15 cellular contexts compared by ENCODE assay signal in the genomic region with DNA sequence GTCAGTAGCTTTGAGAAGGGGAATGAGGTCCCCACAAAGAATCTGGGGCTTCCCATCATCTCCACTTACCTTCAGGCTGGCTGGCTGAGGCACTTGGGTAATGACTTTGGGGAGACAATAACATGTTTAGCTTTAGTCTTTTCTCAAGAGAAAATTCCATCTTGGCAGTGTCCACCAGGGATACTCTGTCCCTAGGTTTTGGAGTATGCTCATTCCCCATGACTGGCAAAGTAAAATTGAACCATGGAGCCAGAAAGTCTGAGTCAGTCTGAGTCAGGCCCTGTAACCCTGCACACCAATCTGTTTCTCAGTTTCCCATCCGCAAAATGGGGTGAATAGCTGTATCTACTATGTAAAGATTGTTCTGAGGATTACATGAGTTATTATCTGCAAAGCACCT. TPM values are rescaled to one million over a fixed set of nuclear protein-coding genes. Genes with fewer than 3 reads are reported as not detected.
DNase-seq lines count a peak whose midpoint lies in the region; ATAC-seq lines count a peak whose summit lies in the region.
"Had no signal": no experiment of that assay in that cellular context is flagged by ENCODE, and none has a peak within 500 bp of the region (broad histone marks: within the 10 kb centered on the region; RNA-seq: fewer than 3 reads in every experiment).

No MANE protein-coding gene starts in this region.

- H3K4me3 Mint-ChIP-seq in T-helper 2 cell treated with Interferon-gamma antibody and Interleukin-4, amounts not matched to agents 5 μg/mL and 100 μg/mL, for 36 hours: peak overlapping the region; percentile 24
- H3K4me3 Mint-ChIP-seq in activated T-helper 1 cell treated with anti-CD3 and anti-CD28 coated beads, Interleukin-12 subunit alpha, Interleukin-12 subunit beta, Interleukin-2, Interleukin-4 antibody, amounts not matched to agents 30 ng/mL and 10 ng/mL and 1 ng/mL, durations not matched to agents 14 hours and 24 hours and 36 hours: peak overlapping the region; percentile 27
- H3K4me3 Mint-ChIP-seq in naive thymus-derived CD4-positive, alpha-beta T cell: peak overlapping the region in 5 of 10 donors; percentile 16 to 81 (median 45)

- no peaks in the 10 kb centered on the region for H3K9me3 ChIP-seq in naive thymus-derived CD4-positive, alpha-beta T cell (ENCODE audit: control insufficient read depth in 2 of 3, low read length in 3 of 3)
- H3K9me3 ChIP-seq: upper lobe of right lung had no signal

- peak overlapping the region; percentile 6 for H3K27ac ChIP-seq in naive thymus-derived CD4-positive, alpha-beta T cell (ENCODE audit: low read depth, low read length)
- H3K27ac ChIP-seq: upper lobe of right lung had no signal

- no peaks in the 10 kb centered on the region for H3K27me3 ChIP-seq in naive thymus-derived CD4-positive, alpha-beta T cell (ENCODE audit: control insufficient read depth in 2 of 2, insufficient read depth in 2 of 2, low read length in 2 of 2)
- H3K27me3 ChIP-seq: upper lobe of right lung had no signal

- peaks cover 0 to 13% (median 0%) of the 10 kb centered on the region in 3 experiments for H3K36me3 ChIP-seq in naive thymus-derived CD4-positive, alpha-beta T cell (ENCODE audit: control insufficient read depth in 2 of 3, insufficient read depth in 3 of 3, low read length in 3 of 3)
- H3K36me3 ChIP-seq: upper lobe of right lung had no signal

- H3K4me3 ChIP-seq in naive thymus-derived CD4-positive, alpha-beta T cell (ENCODE audit: low read length): no peak overlapping the region
- H3K4me3 ChIP-seq: upper lobe of right lung had no signal

- peaks cover 79% of the 10 kb centered on the region for H3K4me1 Mint-ChIP-seq in T-helper 2 cell treated with Interferon-gamma antibody and Interleukin-4, amounts not matched to agents 5 μg/mL and 100 μg/mL, for 36 hours (ENCODE audit: low read depth)
- peaks cover 81% of the 10 kb centered on the region for H3K4me1 Mint-ChIP-seq in activated T-helper 1 cell treated with anti-CD3 and anti-CD28 coated beads, Interleukin-12 subunit alpha, Interleukin-12 subunit beta, Interleukin-2, Interleukin-4 antibody, amounts not matched to agents 30 ng/mL and 10 ng/mL and 1 ng/mL, durations not matched to agents 14 hours and 24 hours and 36 hours (ENCODE audit: low read depth)
- peaks cover 76 to 97% (median 94%) of the 10 kb centered on the region in 7 donors for H3K4me1 Mint-ChIP-seq in naive thymus-derived CD4-positive, alpha-beta T cell

- intact Hi-C loops in activated T-helper 1 cell treated with anti-CD3 and anti-CD28 coated beads, Interleukin-12 subunit alpha, Interleukin-12 subunit beta, Interleukin-2, Interleukin-4 antibody, amounts not matched to agents 30 ng/mL and 10 ng/mL and 1 ng/mL, durations not matched to agents 14 hours and 24 hours and 36 hours (cut with micrococcal nuclease): no loop called here
- intact Hi-C loops in naive thymus-derived CD4-positive, alpha-beta T cell (cut with micrococcal nuclease): no loop called here

- CTCF ChIA-PET in naive thymus-derived CD4-positive, alpha-beta T cell (lab: Charles Lee): interaction anchor here (0.8 to 1.1 kb wide), 5 partner anchors 53 to 380 kb away, joined by 3 read pairs; no protein-coding TSS in a partner anchor

- DNase-seq in T-helper 2 cell treated with Interferon-gamma antibody and Interleukin-4, amounts not matched to agents 5 μg/mL and 100 μg/mL, for 36 hours (ENCODE audit: low spot score): no peak
- no peak for DNase-seq in T-helper 2 cell
- DNase-seq in ELR (ENCODE audit: low read depth): peak; percentile 51
- DNase-seq in activated T-helper 1 cell treated with anti-CD3 and anti-CD28 coated beads, Interleukin-12 subunit alpha, Interleukin-12 subunit beta, Interleukin-2, Interleukin-4 antibody, amounts not matched to agents 30 ng/mL and 10 ng/mL and 1 ng/mL, durations not matched to agents 14 hours and 24 hours and 36 hours (ENCODE audit: low spot score): no peak
- no peak for DNase-seq in naive thymus-derived CD4-positive, alpha-beta T cell
- no peak for DNase-seq in islet precursor cell
- no peak for DNase-seq in A172 (ENCODE audit: low spot score)
- DNase-seq: 8988T, DMS79, kidney, MV-4-11, NCI-H345, upper lobe of right lung had no signal

- peaks cover 67 to 72% of the 10 kb centered on the region in 2 donors for H3K4me1 ChIP-seq in naive thymus-derived CD4-positive, alpha-beta T cell (ENCODE audit: control insufficient read depth in 2 of 2, insufficient read depth in 2 of 2, low read length in 2 of 2)
- H3K4me1 ChIP-seq: upper lobe of right lung had no signal

- ATAC-seq in naive thymus-derived CD4-positive, alpha-beta T cell: no peak
- ATAC-seq in HG02642 (IDR thresholded peaks at IDR 0.05; ENCODE audit: poor library complexity, unreplicated experiment): no peak
- ATAC-seq: Panc1, upper lobe of right lung had no signal

- no peaks in the 10 kb centered on the region for H3K27me3 Mint-ChIP-seq in T-helper 2 cell treated with Interferon-gamma antibody and Interleukin-4, amounts not matched to agents 5 μg/mL and 100 μg/mL, for 36 hours (ENCODE audit: low read depth)
- no peaks in the 10 kb centered on the region for H3K27me3 Mint-ChIP-seq in activated T-helper 1 cell treated with anti-CD3 and anti-CD28 coated beads, Interleukin-12 subunit alpha, Interleukin-12 subunit beta, Interleukin-2, Interleukin-4 antibody, amounts not matched to agents 30 ng/mL and 10 ng/mL and 1 ng/mL, durations not matched to agents 14 hours and 24 hours and 36 hours (ENCODE audit: insufficient read depth)
- H3K27me3 Mint-ChIP-seq in naive thymus-derived CD4-positive, alpha-beta T cell: no peaks in the 10 kb centered on the region

- POLR2A ChIA-PET in naive thymus-derived CD4-positive, alpha-beta T cell (lab: Charles Lee): interaction anchor here (1.0 to 4.2 kb wide), 8 partner anchors 12 to 85 kb away, joined by 3 to 39 read pairs (median 6); no protein-coding TSS in a partner anchor

- no peaks in the 10 kb centered on the region for H3K9me3 Mint-ChIP-seq in T-helper 2 cell treated with Interferon-gamma antibody and Interleukin-4, amounts not matched to agents 5 μg/mL and 100 μg/mL, for 36 hours
- peaks cover 5% of the 10 kb centered on the region for H3K9me3 Mint-ChIP-seq in activated T-helper 1 cell treated with anti-CD3 and anti-CD28 coated beads, Interleukin-12 subunit alpha, Interleukin-12 subunit beta, Interleukin-2, Interleukin-4 antibody, amounts not matched to agents 30 ng/mL and 10 ng/mL and 1 ng/mL, durations not matched to agents 14 hours and 24 hours and 36 hours
- peaks cover 0 to 2% (median 0%) of the 10 kb centered on the region in 11 donors for H3K9me3 Mint-ChIP-seq in naive thymus-derived CD4-positive, alpha-beta T cell

- H3K36me3 Mint-ChIP-seq in T-helper 2 cell treated with Interferon-gamma antibody and Interleukin-4, amounts not matched to agents 5 μg/mL and 100 μg/mL, for 36 hours (ENCODE audit: low read depth): peaks cover 52% of the 10 kb centered on the region
- peaks cover 55% of the 10 kb centered on the region for H3K36me3 Mint-ChIP-seq in activated T-helper 1 cell treated with anti-CD3 and anti-CD28 coated beads, Interleukin-12 subunit alpha, Interleukin-12 subunit beta, Interleukin-2, Interleukin-4 antibody, amounts not matched to agents 30 ng/mL and 10 ng/mL and 1 ng/mL, durations not matched to agents 14 hours and 24 hours and 36 hours (ENCODE audit: low read depth)
- peaks cover 0 to 40% (median 17%) of the 10 kb centered on the region in 5 donors for H3K36me3 Mint-ChIP-seq in naive thymus-derived CD4-positive, alpha-beta T cell

- H3K27ac Mint-ChIP-seq in T-helper 2 cell treated with Interferon-gamma antibody and Interleukin-4, amounts not matched to agents 5 μg/mL and 100 μg/mL, for 36 hours: peak overlapping the region; percentile 60
- H3K27ac Mint-ChIP-seq in activated T-helper 1 cell treated with anti-CD3 and anti-CD28 coated beads, Interleukin-12 subunit alpha, Interleukin-12 subunit beta, Interleukin-2, Interleukin-4 antibody, amounts not matched to agents 30 ng/mL and 10 ng/mL and 1 ng/mL, durations not matched to agents 14 hours and 24 hours and 36 hours: peak overlapping the region; percentile 36
- peak overlapping the region in 7 of 9 donors; percentile 55 to 89 (median 78) for H3K27ac Mint-ChIP-seq in naive thymus-derived CD4-positive, alpha-beta T cell

RNA-seq across cellular contexts. Expression of a gene that starts 28.2 kb away (rescaled TPM):
- 112 and 116 TPM in 2 replicates for total RNA-seq in activated T-helper 1 cell treated with anti-CD3 and anti-CD28 coated beads, Interleukin-12 subunit alpha, Interleukin-12 subunit beta, Interleukin-2, Interleukin-4 antibody, amounts not matched to agents 30 ng/mL and 10 ng/mL and 1 ng/mL, durations not matched to agents 14 hours and 24 hours and 36 hours
- total RNA-seq in naive thymus-derived CD4-positive, alpha-beta T cell: 100 to 1,000 TPM in 1 of 5 experiments, 10 to 100 TPM in 4; 55.3 to 154 (median 98.5) TPM
- 10 to 100 TPM; 27.9 to 42.8 TPM for polyA plus RNA-seq in naive thymus-derived CD4-positive, alpha-beta T cell
- total RNA-seq in A172 (2014; rRNA removed; shearing (Covaris generic)): 38.2 and 48.1 TPM in 2 replicates
